Comparison of ENCODE assay signal across 19 cellular contexts in the genomic region with DNA sequence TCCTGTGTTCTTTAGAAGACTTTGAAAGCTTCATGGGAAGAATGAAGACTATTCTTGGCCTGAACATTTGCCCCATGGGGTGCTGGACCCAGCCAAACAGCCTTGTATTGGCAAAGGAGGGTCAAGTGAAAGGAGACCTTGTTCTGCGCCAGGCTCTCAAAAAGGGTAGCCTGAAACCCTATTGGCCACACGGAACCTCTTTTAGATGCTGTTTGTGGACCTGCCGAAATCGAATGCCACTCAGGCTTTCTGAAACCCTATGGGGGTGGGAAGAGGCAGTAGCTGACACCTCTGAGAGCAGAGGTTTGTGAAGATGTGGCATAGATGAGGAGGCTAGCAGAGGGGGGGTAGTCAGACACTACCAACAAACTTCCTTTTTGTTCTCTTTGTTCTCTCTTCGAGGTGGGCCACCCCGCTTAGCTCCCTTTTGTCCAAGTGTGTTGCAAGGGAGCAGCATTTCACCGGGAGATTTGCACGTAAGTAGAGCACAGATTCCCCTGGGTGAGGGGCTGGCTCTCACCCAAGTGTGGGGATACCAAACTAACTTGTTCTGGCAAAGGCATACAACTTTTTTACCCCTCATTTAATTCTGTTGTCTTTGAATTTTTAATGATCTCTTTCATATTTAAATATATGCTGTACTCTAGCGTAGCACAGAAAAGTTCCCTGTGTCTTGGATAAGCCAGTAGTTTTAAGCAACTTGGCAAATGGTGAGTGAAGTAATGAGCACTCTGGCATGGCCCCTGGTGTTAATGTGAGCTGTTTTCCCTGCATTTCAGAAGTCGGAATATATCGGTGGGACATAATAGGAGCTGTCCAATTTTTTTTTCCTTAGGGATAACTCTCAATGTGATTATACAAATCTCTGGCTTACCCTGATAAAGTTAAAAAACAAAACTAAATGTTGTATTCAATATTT.
DNase-seq lines count a peak whose midpoint lies in the region; ATAC-seq, FAIRE-seq and TF ChIP-seq lines count a peak whose summit lies in the region.
"Had no signal": no experiment of that assay in that cellular context is flagged by ENCODE, and none has a peak within 500 bp of the region (broad histone marks: within the 10 kb centered on the region; RNA-seq: fewer than 3 reads in every experiment).

No MANE protein-coding gene starts in this region.

- peaks cover 26% of the 10 kb centered on the region for H3K9me3 Mint-ChIP-seq in WTC11
- H3K9me3 Mint-ChIP-seq in progenitor cell of endocrine pancreas (ENCODE audit: low read depth) = peaks cover 3% of the 10 kb centered on the region
- peaks cover 17% of the 10 kb centered on the region for H3K9me3 Mint-ChIP-seq in Caco-2 (ENCODE audit: unreplicated experiment)
- H3K9me3 Mint-ChIP-seq: HFFc6, nephron had no signal

- H3K27me3 ChIP-seq in left ventricle myocardium inferior (ENCODE audit: low read depth) = no peaks in the 10 kb centered on the region
- no peaks in the 10 kb centered on the region for H3K27me3 ChIP-seq in Caco-2 (replicated peaks; ENCODE audit: control insufficient read depth, insufficient read depth, low read length)

- H3K27me3 Mint-ChIP-seq in WTC11 (ENCODE audit: low read depth) (no peaks in the 10 kb centered on the region), progenitor cell of endocrine pancreas (no peaks in the 10 kb centered on the region), Caco-2 (ENCODE audit: insufficient read depth, unreplicated experiment) (no peaks in the 10 kb centered on the region)
- H3K27me3 Mint-ChIP-seq: dendritic cell treated with granulocyte-macrophage colony-stimulating factor and Interleukin-4, amounts not matched to agents 40 ng/mL and 50 ng/mL, for 4 days; stimulated activated naive CD8-positive, alpha-beta T cell treated with anti-CD3 and anti-CD28 coated beads, Interleukin-15, Interleukin-2, amounts not matched to agents 100 ng/mL and 50 ng/mL, for 24 hours; T-helper 17 cell had no signal

- H3K4me1 Mint-ChIP-seq in WTC11 = peaks cover 21% of the 10 kb centered on the region
- no peaks in the 10 kb centered on the region for H3K4me1 Mint-ChIP-seq in progenitor cell of endocrine pancreas (ENCODE audit: low read depth)
- H3K4me1 Mint-ChIP-seq in Caco-2 (ENCODE audit: low read depth, unreplicated experiment) = no peaks in the 10 kb centered on the region

- H3K4me3 Mint-ChIP-seq in WTC11 (peak overlapping the region; percentile 29; the same call in 1 of the 2 replicates), progenitor cell of endocrine pancreas (ENCODE audit: low read depth) (no peak overlapping the region), Caco-2 (ENCODE audit: unreplicated experiment) (no peak overlapping the region)
- H3K4me3 Mint-ChIP-seq: dendritic cell treated with granulocyte-macrophage colony-stimulating factor and Interleukin-4, amounts not matched to agents 40 ng/mL and 50 ng/mL, for 4 days; HFFc6; nephron; stimulated activated naive CD8-positive, alpha-beta T cell treated with anti-CD3 and anti-CD28 coated beads, Interleukin-15, Interleukin-2, amounts not matched to agents 100 ng/mL and 50 ng/mL, for 24 hours; T-helper 17 cell had no signal

- H3K36me3 Mint-ChIP-seq in WTC11 (peaks cover 33% of the 10 kb centered on the region), progenitor cell of endocrine pancreas (ENCODE audit: insufficient read depth) (peaks cover 14% of the 10 kb centered on the region), Caco-2 (ENCODE audit: insufficient read depth, unreplicated experiment) (peaks cover 21% of the 10 kb centered on the region)

- peaks cover 23% of the 10 kb centered on the region for H3K4me1 ChIP-seq in left ventricle myocardium inferior
- no peaks in the 10 kb centered on the region for H3K4me1 ChIP-seq in Caco-2
- H3K4me1 ChIP-seq: lower lobe of right lung had no signal

- H3K4me3 ChIP-seq in left ventricle myocardium inferior (no peak overlapping the region), Caco-2 (ENCODE audit: low read depth, low read length) (no peak overlapping the region)
- H3K4me3 ChIP-seq: lower lobe of right lung had no signal

- H3K27ac ChIP-seq in left ventricle myocardium inferior (replicated peaks) = peak overlapping the region; percentile 43
- H3K27ac ChIP-seq: C4-2B, lower lobe of right lung had no signal

- peak; percentile 23 for FAIRE-seq in GM19239 (lab: Jason Lieb, UNC)

- POLR2A ChIA-PET in WTC11 (lab: Charles Lee) (interaction anchor here (0.6 kb wide), 1 partner anchor 197 kb away, joined by 5 read pairs; no protein-coding TSS in a partner anchor), Caco-2 (lab: Charles Lee) (no interaction called here)

- peak overlapping the region; percentile 69; the same call in 1 of the 2 replicates for H3K27ac Mint-ChIP-seq in WTC11
- H3K27ac Mint-ChIP-seq in progenitor cell of endocrine pancreas = peak overlapping the region; percentile 67
- H3K27ac Mint-ChIP-seq in Caco-2 (ENCODE audit: unreplicated experiment) = no peak overlapping the region
- H3K27ac Mint-ChIP-seq: dendritic cell treated with granulocyte-macrophage colony-stimulating factor and Interleukin-4, amounts not matched to agents 40 ng/mL and 50 ng/mL, for 4 days; HFFc6; nephron; stimulated activated naive CD8-positive, alpha-beta T cell treated with anti-CD3 and anti-CD28 coated beads, Interleukin-15, Interleukin-2, amounts not matched to agents 100 ng/mL and 50 ng/mL, for 24 hours; T-helper 17 cell had no signal

- CTCF ChIA-PET in WTC11 (lab: Charles Lee) (interaction anchor here (1.3 to 4.5 kb wide), 2 partner anchors 9 to 200 kb away, joined by 4 to 59 read pairs; no protein-coding TSS in a partner anchor), Caco-2 (lab: Charles Lee) (no interaction called here)

- DNase-seq in GM19239 (ENCODE audit: insufficient read length, low spot score) (no peak), WTC11 (ENCODE audit: low spot score) (no peak), left ventricle myocardium inferior (peak; percentile 42), progenitor cell of endocrine pancreas (ENCODE audit: low spot score, unreplicated experiment) (no peak), Caco-2 (no peak)
- DNase-seq: activated CD4-positive, CD25-positive, alpha-beta regulatory T cell treated with anti-CD3 and anti-CD28 coated beads, Interleukin-2, amount 50 U/mL, for 72 hours; EL; HFFc6; lower lobe of right lung; MV-4-11; NCI-H2107; NCI-H748 treated with DMSO at 0.1 percent for 48 hours; T-helper 17 cell had no signal

- peaks cover 5% of the 10 kb centered on the region for H3K9me3 ChIP-seq in left ventricle myocardium inferior (replicated peaks)
- no peaks in the 10 kb centered on the region for H3K9me3 ChIP-seq in Caco-2
- H3K9me3 ChIP-seq: lower lobe of right lung had no signal

- TF ChIP-seq CTCF in WTC11 (IDR thresholded peaks at IDR 0.05) (no peak), left ventricle myocardium inferior (IDR thresholded peaks at IDR 0.05; ENCODE audit: borderline replicate concordance) (no peak), progenitor cell of endocrine pancreas (IDR thresholded peaks at IDR 0.05; ENCODE audit: unreplicated experiment) (no peak), Caco-2 (IDR thresholded peaks at IDR 0.05; ENCODE audit: insufficient read depth in 1 of 2, low read depth in 1 of 2, low read length in 1 of 2, severe bottlenecking in 1 of 2, unreplicated experiment in 1 of 2) (no peak)

- H3K36me3 ChIP-seq in left ventricle myocardium inferior (peaks cover 16% of the 10 kb centered on the region), Caco-2 (ENCODE audit: control insufficient read depth, insufficient read depth, low read length) (no peaks in the 10 kb centered on the region)

- ATAC-seq in WTC11 = peak; percentile 50
- ATAC-seq in HG03571 (IDR thresholded peaks at IDR 0.05; ENCODE audit: unreplicated experiment) = no peak
- no peak for ATAC-seq in GM21381 (IDR thresholded peaks at IDR 0.05; ENCODE audit: unreplicated experiment)
- ATAC-seq: lower lobe of right lung, T-helper 17 cell had no signal

- no TSS peak for BruUV-seq in Caco-2 (replicated peaks; lab: Mats Ljungman, UMichigan)

- intact Hi-C loops in left ventricle myocardium inferior (cut with micrococcal nuclease) = no loop called here
- intact Hi-C loops in Caco-2 (cut with micrococcal nuclease; ENCODE audit: unreplicated experiment) = loop anchor here (5.0 kb wide), 1 partner anchor 281 kb away; no protein-coding TSS in a partner anchor

TF ChIP-seq in WTC11, 78 proteins besides CTCF, POLR2A, EP300 and RAD21 (continues in another document):
- TF ChIP-seq, protein P1, sequence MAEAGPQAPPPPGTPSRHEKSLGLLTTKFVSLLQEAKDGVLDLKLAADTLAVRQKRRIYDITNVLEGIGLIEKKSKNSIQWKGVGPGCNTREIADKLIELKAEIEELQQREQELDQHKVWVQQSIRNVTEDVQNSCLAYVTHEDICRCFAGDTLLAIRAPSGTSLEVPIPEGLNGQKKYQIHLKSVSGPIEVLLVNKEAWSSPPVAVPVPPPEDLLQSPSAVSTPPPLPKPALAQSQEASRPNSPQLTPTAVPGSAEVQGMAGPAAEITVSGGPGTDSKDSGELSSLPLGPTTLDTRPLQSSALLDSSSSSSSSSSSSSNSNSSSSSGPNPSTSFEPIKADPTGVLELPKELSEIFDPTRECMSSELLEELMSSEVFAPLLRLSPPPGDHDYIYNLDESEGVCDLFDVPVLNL (CRISPR knock-in tag; IDR thresholded peaks at IDR 0.05; ENCODE audit: borderline replicate concordance, low read depth) = no peak
- TF ChIP-seq MXD4 (CRISPR knock-in tag; IDR thresholded peaks at IDR 0.05; ENCODE audit: borderline replicate concordance) (no peak), NFYB (CRISPR knock-in tag; conservative IDR thresholded peaks at IDR 0.05; ENCODE audit: low read depth) (no peak), HMGA2 (CRISPR knock-in tag; IDR thresholded peaks at IDR 0.05) (no peak), OVOL2 (CRISPR knock-in tag; IDR thresholded peaks at IDR 0.05; ENCODE audit: borderline replicate concordance) (no peak)
- TF ChIP-seq, protein P2, sequence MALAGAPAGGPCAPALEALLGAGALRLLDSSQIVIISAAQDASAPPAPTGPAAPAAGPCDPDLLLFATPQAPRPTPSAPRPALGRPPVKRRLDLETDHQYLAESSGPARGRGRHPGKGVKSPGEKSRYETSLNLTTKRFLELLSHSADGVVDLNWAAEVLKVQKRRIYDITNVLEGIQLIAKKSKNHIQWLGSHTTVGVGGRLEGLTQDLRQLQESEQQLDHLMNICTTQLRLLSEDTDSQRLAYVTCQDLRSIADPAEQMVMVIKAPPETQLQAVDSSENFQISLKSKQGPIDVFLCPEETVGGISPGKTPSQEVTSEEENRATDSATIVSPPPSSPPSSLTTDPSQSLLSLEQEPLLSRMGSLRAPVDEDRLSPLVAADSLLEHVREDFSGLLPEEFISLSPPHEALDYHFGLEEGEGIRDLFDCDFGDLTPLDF (CRISPR knock-in tag; IDR thresholded peaks at IDR 0.05) = no peak
- TF ChIP-seq, protein P3, sequence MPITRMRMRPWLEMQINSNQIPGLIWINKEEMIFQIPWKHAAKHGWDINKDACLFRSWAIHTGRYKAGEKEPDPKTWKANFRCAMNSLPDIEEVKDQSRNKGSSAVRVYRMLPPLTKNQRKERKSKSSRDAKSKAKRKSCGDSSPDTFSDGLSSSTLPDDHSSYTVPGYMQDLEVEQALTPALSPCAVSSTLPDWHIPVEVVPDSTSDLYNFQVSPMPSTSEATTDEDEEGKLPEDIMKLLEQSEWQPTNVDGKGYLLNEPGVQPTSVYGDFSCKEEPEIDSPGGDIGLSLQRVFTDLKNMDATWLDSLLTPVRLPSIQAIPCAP (CRISPR knock-in tag; IDR thresholded peaks at IDR 0.05) = no peak
